Comparison of ENCODE assay signal across 1 cellular context in the genomic region with DNA sequence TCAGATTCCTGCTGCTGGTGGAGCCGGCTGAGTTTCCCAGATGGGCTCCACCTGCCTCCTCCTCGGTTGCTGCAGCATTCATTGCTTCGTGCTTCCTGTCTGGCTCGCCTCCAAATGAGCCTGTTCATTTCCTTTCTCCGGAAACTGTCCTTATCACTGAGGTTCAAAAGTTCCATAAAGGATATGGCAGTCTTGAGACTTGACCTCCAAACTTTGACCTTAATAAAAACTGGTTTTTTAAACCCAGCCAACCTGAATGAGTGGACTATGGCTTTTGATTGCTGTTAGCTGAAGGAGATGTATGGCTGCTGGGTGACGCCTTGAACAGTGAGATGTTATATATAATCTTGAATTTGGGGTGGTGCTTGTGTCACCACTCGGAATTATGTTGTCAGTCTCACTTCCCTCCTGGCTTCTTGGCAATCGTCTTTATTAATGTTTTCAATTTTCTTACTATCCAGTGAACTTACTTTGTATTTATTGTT.
TF ChIP-seq lines count a peak whose summit lies in the region.

No MANE protein-coding gene starts in this region.

TF ChIP-seq in HepG2, 621 proteins besides CTCF, POLR2A, EP300 and RAD21 (continued from another document and continues in another):
- no peak; the same call in 1 of the 2 replicates for TF ChIP-seq ZNF788 (CRISPR knock-in tag; IDR thresholded peaks at IDR 0.05; ENCODE audit: borderline replicate concordance)
- no peak for TF ChIP-seq CBFB (CRISPR knock-in tag; IDR thresholded peaks at IDR 0.05)
- no peak for TF ChIP-seq MTA3 (CRISPR knock-in tag; IDR thresholded peaks at IDR 0.05)
- TF ChIP-seq MTF1 (CRISPR knock-in tag; IDR thresholded peaks at IDR 0.05) = no peak
- no peak for TF ChIP-seq ZBTB21 (CRISPR knock-in tag; IDR thresholded peaks at IDR 0.05)
- peak; percentile 78 for TF ChIP-seq RARA (CRISPR knock-in tag; IDR thresholded peaks at IDR 0.05)
- TF ChIP-seq ZFP36 (IDR thresholded peaks at IDR 0.05; ENCODE audit: borderline replicate concordance, low read depth, low read length, partially characterized antibody) = no peak
- TF ChIP-seq ZNF879 (CRISPR knock-in tag; IDR thresholded peaks at IDR 0.05) = no peak
- TF ChIP-seq CCAR2 (optimal IDR thresholded peaks at IDR 0.05; ENCODE audit: low read depth, low read length) = no peak
- TF ChIP-seq ZNF317 (CRISPR knock-in tag; IDR thresholded peaks at IDR 0.05) = 0 out of 2 replicates have a peak, but pooled peaks have one; percentile 48
- no peak for TF ChIP-seq RELA (CRISPR knock-in tag; IDR thresholded peaks at IDR 0.05)
- TF ChIP-seq, protein P1, sequence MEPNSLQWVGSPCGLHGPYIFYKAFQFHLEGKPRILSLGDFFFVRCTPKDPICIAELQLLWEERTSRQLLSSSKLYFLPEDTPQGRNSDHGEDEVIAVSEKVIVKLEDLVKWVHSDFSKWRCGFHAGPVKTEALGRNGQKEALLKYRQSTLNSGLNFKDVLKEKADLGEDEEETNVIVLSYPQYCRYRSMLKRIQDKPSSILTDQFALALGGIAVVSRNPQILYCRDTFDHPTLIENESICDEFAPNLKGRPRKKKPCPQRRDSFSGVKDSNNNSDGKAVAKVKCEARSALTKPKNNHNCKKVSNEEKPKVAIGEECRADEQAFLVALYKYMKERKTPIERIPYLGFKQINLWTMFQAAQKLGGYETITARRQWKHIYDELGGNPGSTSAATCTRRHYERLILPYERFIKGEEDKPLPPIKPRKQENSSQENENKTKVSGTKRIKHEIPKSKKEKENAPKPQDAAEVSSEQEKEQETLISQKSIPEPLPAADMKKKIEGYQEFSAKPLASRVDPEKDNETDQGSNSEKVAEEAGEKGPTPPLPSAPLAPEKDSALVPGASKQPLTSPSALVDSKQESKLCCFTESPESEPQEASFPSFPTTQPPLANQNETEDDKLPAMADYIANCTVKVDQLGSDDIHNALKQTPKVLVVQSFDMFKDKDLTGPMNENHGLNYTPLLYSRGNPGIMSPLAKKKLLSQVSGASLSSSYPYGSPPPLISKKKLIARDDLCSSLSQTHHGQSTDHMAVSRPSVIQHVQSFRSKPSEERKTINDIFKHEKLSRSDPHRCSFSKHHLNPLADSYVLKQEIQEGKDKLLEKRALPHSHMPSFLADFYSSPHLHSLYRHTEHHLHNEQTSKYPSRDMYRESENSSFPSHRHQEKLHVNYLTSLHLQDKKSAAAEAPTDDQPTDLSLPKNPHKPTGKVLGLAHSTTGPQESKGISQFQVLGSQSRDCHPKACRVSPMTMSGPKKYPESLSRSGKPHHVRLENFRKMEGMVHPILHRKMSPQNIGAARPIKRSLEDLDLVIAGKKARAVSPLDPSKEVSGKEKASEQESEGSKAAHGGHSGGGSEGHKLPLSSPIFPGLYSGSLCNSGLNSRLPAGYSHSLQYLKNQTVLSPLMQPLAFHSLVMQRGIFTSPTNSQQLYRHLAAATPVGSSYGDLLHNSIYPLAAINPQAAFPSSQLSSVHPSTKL (CRISPR knock-in tag; IDR thresholded peaks at IDR 0.05) = peak; percentile 85
- TF ChIP-seq, protein P2, sequence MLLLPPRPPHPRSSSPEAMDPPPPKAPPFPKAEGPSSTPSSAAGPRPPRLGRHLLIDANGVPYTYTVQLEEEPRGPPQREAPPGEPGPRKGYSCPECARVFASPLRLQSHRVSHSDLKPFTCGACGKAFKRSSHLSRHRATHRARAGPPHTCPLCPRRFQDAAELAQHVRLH (CRISPR knock-in tag; IDR thresholded peaks at IDR 0.05; ENCODE audit: borderline replicate concordance, low read depth) = no peak; the same call in 1 of the 2 replicates
- no peak for TF ChIP-seq BHLHE40 (IDR thresholded peaks at IDR 0.05; ENCODE audit: low read length)
- no peak for TF ChIP-seq ZNF724P (CRISPR knock-in tag; IDR thresholded peaks at IDR 0.05; ENCODE audit: borderline replicate concordance)
- TF ChIP-seq, protein P3, sequence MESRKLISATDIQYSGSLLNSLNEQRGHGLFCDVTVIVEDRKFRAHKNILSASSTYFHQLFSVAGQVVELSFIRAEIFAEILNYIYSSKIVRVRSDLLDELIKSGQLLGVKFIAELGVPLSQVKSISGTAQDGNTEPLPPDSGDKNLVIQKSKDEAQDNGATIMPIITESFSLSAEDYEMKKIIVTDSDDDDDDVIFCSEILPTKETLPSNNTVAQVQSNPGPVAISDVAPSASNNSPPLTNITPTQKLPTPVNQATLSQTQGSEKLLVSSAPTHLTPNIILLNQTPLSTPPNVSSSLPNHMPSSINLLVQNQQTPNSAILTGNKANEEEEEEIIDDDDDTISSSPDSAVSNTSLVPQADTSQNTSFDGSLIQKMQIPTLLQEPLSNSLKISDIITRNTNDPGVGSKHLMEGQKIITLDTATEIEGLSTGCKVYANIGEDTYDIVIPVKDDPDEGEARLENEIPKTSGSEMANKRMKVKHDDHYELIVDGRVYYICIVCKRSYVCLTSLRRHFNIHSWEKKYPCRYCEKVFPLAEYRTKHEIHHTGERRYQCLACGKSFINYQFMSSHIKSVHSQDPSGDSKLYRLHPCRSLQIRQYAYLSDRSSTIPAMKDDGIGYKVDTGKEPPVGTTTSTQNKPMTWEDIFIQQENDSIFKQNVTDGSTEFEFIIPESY (CRISPR knock-in tag; IDR thresholded peaks at IDR 0.05) = no peak
- no peak for TF ChIP-seq ZNF10 (CRISPR knock-in tag; IDR thresholded peaks at IDR 0.05; ENCODE audit: borderline replicate concordance, low read depth)
- TF ChIP-seq NFYB (CRISPR knock-in tag; IDR thresholded peaks at IDR 0.05) = no peak
- no peak for TF ChIP-seq ZNF790 (CRISPR knock-in tag; IDR thresholded peaks at IDR 0.05; ENCODE audit: borderline replicate concordance)
- TF ChIP-seq ZIK1 (CRISPR knock-in tag; IDR thresholded peaks at IDR 0.05; ENCODE audit: borderline replicate concordance, low read depth) = no peak
- no peak for TF ChIP-seq SP140L (CRISPR knock-in tag; IDR thresholded peaks at IDR 0.05; ENCODE audit: borderline replicate concordance)
- no peak for TF ChIP-seq MATR3 (CRISPR knock-in tag; IDR thresholded peaks at IDR 0.05)
- TF ChIP-seq ZNF138 (CRISPR knock-in tag; IDR thresholded peaks at IDR 0.05; ENCODE audit: low read depth) = no peak
- TF ChIP-seq, protein P4, sequence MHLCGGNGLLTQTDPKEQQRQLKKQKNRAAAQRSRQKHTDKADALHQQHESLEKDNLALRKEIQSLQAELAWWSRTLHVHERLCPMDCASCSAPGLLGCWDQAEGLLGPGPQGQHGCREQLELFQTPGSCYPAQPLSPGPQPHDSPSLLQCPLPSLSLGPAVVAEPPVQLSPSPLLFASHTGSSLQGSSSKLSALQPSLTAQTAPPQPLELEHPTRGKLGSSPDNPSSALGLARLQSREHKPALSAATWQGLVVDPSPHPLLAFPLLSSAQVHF (CRISPR knock-in tag; IDR thresholded peaks at IDR 0.05) = no peak
- no peak for TF ChIP-seq ZNF83 (CRISPR knock-in tag; IDR thresholded peaks at IDR 0.05; ENCODE audit: borderline replicate concordance)
- TF ChIP-seq, protein P5, sequence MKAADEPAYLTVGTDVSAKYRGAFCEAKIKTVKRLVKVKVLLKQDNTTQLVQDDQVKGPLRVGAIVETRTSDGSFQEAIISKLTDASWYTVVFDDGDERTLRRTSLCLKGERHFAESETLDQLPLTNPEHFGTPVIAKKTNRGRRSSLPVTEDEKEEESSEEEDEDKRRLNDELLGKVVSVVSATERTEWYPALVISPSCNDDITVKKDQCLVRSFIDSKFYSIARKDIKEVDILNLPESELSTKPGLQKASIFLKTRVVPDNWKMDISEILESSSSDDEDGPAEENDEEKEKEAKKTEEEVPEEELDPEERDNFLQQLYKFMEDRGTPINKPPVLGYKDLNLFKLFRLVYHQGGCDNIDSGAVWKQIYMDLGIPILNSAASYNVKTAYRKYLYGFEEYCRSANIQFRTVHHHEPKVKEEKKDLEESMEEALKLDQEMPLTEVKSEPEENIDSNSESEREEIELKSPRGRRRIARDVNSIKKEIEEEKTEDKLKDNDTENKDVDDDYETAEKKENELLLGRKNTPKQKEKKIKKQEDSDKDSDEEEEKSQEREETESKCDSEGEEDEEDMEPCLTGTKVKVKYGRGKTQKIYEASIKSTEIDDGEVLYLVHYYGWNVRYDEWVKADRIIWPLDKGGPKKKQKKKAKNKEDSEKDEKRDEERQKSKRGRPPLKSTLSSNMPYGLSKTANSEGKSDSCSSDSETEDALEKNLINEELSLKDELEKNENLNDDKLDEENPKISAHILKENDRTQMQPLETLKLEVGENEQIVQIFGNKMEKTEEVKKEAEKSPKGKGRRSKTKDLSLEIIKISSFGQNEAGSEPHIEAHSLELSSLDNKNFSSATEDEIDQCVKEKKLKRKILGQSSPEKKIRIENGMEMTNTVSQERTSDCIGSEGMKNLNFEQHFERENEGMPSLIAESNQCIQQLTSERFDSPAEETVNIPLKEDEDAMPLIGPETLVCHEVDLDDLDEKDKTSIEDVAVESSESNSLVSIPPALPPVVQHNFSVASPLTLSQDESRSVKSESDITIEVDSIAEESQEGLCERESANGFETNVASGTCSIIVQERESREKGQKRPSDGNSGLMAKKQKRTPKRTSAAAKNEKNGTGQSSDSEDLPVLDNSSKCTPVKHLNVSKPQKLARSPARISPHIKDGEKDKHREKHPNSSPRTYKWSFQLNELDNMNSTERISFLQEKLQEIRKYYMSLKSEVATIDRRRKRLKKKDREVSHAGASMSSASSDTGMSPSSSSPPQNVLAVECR (CRISPR knock-in tag; IDR thresholded peaks at IDR 0.05; ENCODE audit: borderline replicate concordance) = no peak; the same call in 1 of the 2 replicates
- TF ChIP-seq ZNF567 (CRISPR knock-in tag; IDR thresholded peaks at IDR 0.05; ENCODE audit: borderline replicate concordance) = no peak
- TF ChIP-seq ZNF180 (CRISPR knock-in tag; IDR thresholded peaks at IDR 0.05; ENCODE audit: borderline replicate concordance, low read depth) = no peak
- TF ChIP-seq, protein P6, sequence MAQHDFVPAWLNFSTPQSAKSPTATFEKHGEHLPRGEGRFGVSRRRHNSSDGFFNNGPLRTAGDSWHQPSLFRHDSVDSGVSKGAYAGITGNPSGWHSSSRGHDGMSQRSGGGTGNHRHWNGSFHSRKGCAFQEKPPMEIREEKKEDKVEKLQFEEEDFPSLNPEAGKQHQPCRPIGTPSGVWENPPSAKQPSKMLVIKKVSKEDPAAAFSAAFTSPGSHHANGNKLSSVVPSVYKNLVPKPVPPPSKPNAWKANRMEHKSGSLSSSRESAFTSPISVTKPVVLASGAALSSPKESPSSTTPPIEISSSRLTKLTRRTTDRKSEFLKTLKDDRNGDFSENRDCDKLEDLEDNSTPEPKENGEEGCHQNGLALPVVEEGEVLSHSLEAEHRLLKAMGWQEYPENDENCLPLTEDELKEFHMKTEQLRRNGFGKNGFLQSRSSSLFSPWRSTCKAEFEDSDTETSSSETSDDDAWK (CRISPR knock-in tag; IDR thresholded peaks at IDR 0.05) = no peak
- no peak for TF ChIP-seq YEATS4 (CRISPR knock-in tag; IDR thresholded peaks at IDR 0.05; ENCODE audit: borderline replicate concordance)
- TF ChIP-seq TBX2 (CRISPR knock-in tag; IDR thresholded peaks at IDR 0.05; ENCODE audit: borderline replicate concordance) = no peak
- no peak for TF ChIP-seq NBN (conservative IDR thresholded peaks at IDR 0.05)
- TF ChIP-seq, protein P7, sequence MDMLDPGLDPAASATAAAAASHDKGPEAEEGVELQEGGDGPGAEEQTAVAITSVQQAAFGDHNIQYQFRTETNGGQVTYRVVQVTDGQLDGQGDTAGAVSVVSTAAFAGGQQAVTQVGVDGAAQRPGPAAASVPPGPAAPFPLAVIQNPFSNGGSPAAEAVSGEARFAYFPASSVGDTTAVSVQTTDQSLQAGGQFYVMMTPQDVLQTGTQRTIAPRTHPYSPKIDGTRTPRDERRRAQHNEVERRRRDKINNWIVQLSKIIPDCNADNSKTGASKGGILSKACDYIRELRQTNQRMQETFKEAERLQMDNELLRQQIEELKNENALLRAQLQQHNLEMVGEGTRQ (IDR thresholded peaks at IDR 0.05; ENCODE audit: low read depth, low read length) = no peak
- TF ChIP-seq, protein P7 (CRISPR knock-in tag; IDR thresholded peaks at IDR 0.05; ENCODE audit: borderline replicate concordance) = no peak
- no peak for TF ChIP-seq KLF16 (CRISPR knock-in tag; IDR thresholded peaks at IDR 0.05)
- TF ChIP-seq ZNF282 (IDR thresholded peaks at IDR 0.05; ENCODE audit: partially characterized antibody) = no peak
- TF ChIP-seq, protein P8, sequence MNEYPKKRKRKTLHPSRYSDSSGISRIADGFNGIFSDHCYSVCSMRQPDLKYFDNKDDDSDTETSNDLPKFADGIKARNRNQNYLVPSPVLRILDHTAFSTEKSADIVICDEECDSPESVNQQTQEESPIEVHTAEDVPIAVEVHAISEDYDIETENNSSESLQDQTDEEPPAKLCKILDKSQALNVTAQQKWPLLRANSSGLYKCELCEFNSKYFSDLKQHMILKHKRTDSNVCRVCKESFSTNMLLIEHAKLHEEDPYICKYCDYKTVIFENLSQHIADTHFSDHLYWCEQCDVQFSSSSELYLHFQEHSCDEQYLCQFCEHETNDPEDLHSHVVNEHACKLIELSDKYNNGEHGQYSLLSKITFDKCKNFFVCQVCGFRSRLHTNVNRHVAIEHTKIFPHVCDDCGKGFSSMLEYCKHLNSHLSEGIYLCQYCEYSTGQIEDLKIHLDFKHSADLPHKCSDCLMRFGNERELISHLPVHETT (CRISPR knock-in tag; conservative IDR thresholded peaks at IDR 0.05) = no peak
- no peak for TF ChIP-seq PAWR (CRISPR knock-in tag; IDR thresholded peaks at IDR 0.05; ENCODE audit: borderline replicate concordance)
- no peak for TF ChIP-seq ZNF136 (CRISPR knock-in tag; IDR thresholded peaks at IDR 0.05; ENCODE audit: low read depth)
- no peak for TF ChIP-seq ZNF225 (CRISPR knock-in tag; IDR thresholded peaks at IDR 0.05)
- no peak for TF ChIP-seq SMARCC2 (IDR thresholded peaks at IDR 0.05)
- no peak for TF ChIP-seq ZNF230 (CRISPR knock-in tag; IDR thresholded peaks at IDR 0.05)
- no peak for TF ChIP-seq HES4 (CRISPR knock-in tag; IDR thresholded peaks at IDR 0.05; ENCODE audit: borderline replicate concordance)
- TF ChIP-seq, protein P9, sequence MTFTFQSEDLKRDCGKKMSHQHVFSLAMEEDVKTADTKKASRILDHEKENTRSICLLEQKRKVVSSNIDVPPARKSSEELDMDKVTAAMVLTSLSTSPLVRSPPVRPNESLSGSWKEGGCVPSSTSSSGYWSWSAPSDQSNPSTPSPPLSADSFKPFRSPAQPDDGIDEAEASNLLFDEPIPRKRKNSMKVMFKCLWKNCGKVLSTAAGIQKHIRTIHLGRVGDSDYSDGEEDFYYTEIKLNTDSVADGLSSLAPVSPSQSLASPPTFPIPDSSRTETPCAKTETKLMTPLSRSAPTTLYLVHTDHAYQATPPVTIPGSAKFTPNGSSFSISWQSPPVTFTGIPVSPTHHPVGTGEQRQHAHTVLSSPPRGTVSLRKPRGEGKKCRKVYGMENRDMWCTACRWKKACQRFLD (CRISPR knock-in tag; IDR thresholded peaks at IDR 0.05; ENCODE audit: borderline replicate concordance) = no peak
